In the genomic region with DNA sequence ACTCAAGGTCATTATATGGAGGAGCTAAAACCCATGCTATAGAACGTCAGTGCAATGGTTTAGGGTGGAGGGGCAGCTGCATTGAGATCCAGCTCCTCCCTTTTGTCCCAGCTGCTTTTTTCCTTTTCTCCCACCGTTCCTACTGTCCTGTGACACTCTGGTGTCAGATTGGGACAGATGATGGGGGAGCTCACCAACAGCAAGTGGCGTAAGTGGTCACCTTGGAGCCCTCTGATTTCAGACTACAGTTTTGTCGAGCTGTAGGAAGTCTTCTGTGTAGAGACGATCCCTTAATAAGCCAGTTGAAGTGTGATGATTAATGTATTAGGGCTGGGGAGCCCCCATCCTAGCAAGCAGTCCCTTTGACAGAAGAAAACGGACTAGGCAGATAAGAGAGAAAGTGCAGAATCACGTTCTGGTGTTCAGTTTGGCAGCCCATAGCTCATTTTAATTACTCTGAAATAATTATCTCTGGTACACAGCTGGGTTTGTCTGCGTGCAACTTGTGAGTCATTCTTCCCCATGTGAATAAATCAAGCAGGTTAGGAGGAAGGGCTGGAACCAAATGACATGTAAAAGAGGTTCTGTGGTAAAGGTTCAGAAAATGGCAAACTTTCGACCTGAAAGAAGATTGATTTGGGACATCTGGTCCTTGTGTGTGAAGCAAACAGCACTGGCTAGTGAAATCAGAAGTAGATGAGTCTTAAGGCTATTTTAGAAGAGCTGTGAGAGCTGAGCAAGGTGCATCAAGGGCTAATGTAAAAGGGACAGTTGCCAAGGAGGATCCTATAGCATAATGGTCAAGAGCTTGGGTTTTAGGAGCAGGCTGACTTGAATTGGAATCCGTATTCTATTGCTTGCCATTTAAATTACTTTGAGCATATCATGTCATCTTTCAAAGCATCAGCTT, we compare ENCODE assay signal across 9 cellular contexts.
DNase-seq lines count a peak whose midpoint lies in the region; ATAC-seq, FAIRE-seq and TF ChIP-seq lines count a peak whose summit lies in the region.
"Had no signal": no experiment of that assay in that cellular context is flagged by ENCODE, and none has a peak within 500 bp of the region (broad histone marks: within the 10 kb centered on the region; RNA-seq: fewer than 3 reads in every experiment).

No MANE protein-coding gene starts in this region.

- no peaks in the 10 kb centered on the region for H3K9me3 ChIP-seq in PC-3 (ENCODE audit: low read length)
- H3K9me3 ChIP-seq in T-helper 17 cell (ENCODE audit: control insufficient read depth, low read length, poor library complexity, severe bottlenecking): no peaks in the 10 kb centered on the region
- no peaks in the 10 kb centered on the region for H3K9me3 ChIP-seq in gastrocnemius medialis

- no peak overlapping the region for H3K4me3 Mint-ChIP-seq in T-helper 17 cell

- H3K9me2 ChIP-seq in PC-3 (replicated peaks; ENCODE audit: low read length): no peaks in the 10 kb centered on the region

- no peak for TF ChIP-seq CTCF in PC-3 (conservative IDR thresholded peaks at IDR 0.05; ENCODE audit: low read depth, low read length)
- TF ChIP-seq CTCF in gastrocnemius medialis (IDR thresholded peaks at IDR 0.05 in 4 of 5, conservative IDR thresholded peaks at IDR 0.05 in 1 of 5): no peak

- ATAC-seq in HG03025 (IDR thresholded peaks at IDR 0.05; ENCODE audit: low FRiP score, unreplicated experiment) (peak; percentile 84), PC-3 (no peak), T-helper 17 cell (no peak), gastrocnemius medialis (no peak)

- peak; percentile 39 for FAIRE-seq in GM19239 (lab: Jason Lieb, UNC)

- H3K4me3 ChIP-seq in PC-3 (ENCODE audit: low read length) (no peak overlapping the region), gastrocnemius medialis (no peak overlapping the region)

- peaks cover 2% of the 10 kb centered on the region for H3K36me3 Mint-ChIP-seq in T-helper 17 cell (ENCODE audit: low read depth)

- peaks cover 12% of the 10 kb centered on the region for H3K4me1 Mint-ChIP-seq in T-helper 17 cell

- no TSS peak for BruUV-seq in PC-3 (replicated peaks; lab: Mats Ljungman, UMichigan)

- POLR2A ChIA-PET in PC-3 (lab: Charles Lee; ENCODE audit: unreplicated experiment): no interaction called here

- H3K27ac ChIP-seq in PC-3 (ENCODE audit: low read length): no peak overlapping the region
- H3K27ac ChIP-seq in gastrocnemius medialis: no peak overlapping the region

- no peaks in the 10 kb centered on the region for H3K4me1 ChIP-seq in PC-3 (ENCODE audit: insufficient read depth, low read length)
- no peaks in the 10 kb centered on the region for H3K4me1 ChIP-seq in gastrocnemius medialis

- H3K4me2 ChIP-seq in PC-3 (ENCODE audit: low read length): no peak overlapping the region

- H3F3A ChIP-seq in PC-3 (ENCODE audit: low read length, unreplicated experiment): no peaks in the 10 kb centered on the region

- CTCF ChIA-PET in PC-3 (lab: Charles Lee): interaction anchor here (0.6 kb wide), 1 partner anchor 194 kb away, joined by 5 read pairs; no protein-coding TSS in a partner anchor

- TF ChIP-seq POLR2A in gastrocnemius medialis (IDR thresholded peaks at IDR 0.05): no peak

- no peaks in the 10 kb centered on the region for H3K79me2 ChIP-seq in PC-3 (ENCODE audit: low read length)

- no peak overlapping the region for H3K27ac Mint-ChIP-seq in T-helper 17 cell

- H3K9ac ChIP-seq in PC-3 (ENCODE audit: low read length): no peak overlapping the region

- in situ Hi-C loops in gastrocnemius medialis (cut with MboI; ENCODE audit: low sequenced_read_pairs in 4 of 4): no loop called here

- H3K27me3 Mint-ChIP-seq in T-helper 17 cell: peaks cover 33% of the 10 kb centered on the region

- H2AFZ ChIP-seq in PC-3 (ENCODE audit: low read length): 0 out of 2 replicates have a peak overlapping the region, but pooled peaks have one; percentile 18

- no peaks in the 10 kb centered on the region for H3K27me3 ChIP-seq in PC-3 (ENCODE audit: low read length)
- no peaks in the 10 kb centered on the region for H3K27me3 ChIP-seq in gastrocnemius medialis

- intact Hi-C loops in PC-3 (cut with micrococcal nuclease) (loop anchor here (10.0 kb wide), 2 partner anchors 124 to 204 kb away; no protein-coding TSS in a partner anchor), gastrocnemius medialis (cut with DNase I; ENCODE audit: low total_unique reads) (no loop called here)

- peak; percentile 2 for DNase-seq in COR-L47 (lab: John Stamatoyannopoulos, UW)
- peak; percentile 7 for DNase-seq in GM19239 (ENCODE audit: insufficient read length, low spot score)
- peak; percentile 21 for DNase-seq in PC-3
- no peak for DNase-seq in T-helper 17 cell
- no peak for DNase-seq in HCEC 1CT
- no peak for DNase-seq in activated effector memory CD4-positive, alpha-beta T cell treated with Interleukin-2 at 50 U/mL for 16 hours
- no peak for DNase-seq in gastrocnemius medialis
- DNase-seq: NCI-H1105 treated with DMSO at 0.1 percent for 48 hours had no signal

- no peaks in the 10 kb centered on the region for H3K36me3 ChIP-seq in PC-3 (ENCODE audit: low read depth, low read length)
- H3K36me3 ChIP-seq in gastrocnemius medialis: no peaks in the 10 kb centered on the region

- no peaks in the 10 kb centered on the region for H4K20me1 ChIP-seq in PC-3 (ENCODE audit: low read length)

Comparison
In these comparisons a context has a peak if more than half of its experiments do, and no peak if none do; other contexts are left out.
1. DNase-seq: peak in COR-L47 (single experiment), GM19239 (single experiment) and PC-3 (single experiment); none in T-helper 17 cell (0 of 3), HCEC 1CT (single experiment), activated effector memory CD4-positive, alpha-beta T cell treated with Interleukin-2 at 50 U/mL for 16 hours (single experiment) and gastrocnemius medialis (0 of 2).